29 cellular contexts compared by ENCODE assay signal in genomic region chr12:49612210-49612609, GRCh38. TPM values are rescaled to one million over a fixed set of nuclear protein-coding genes. Genes with fewer than 3 reads are reported as not detected.
"Had no signal": no experiment of that assay in that cellular context is flagged by ENCODE, and none has a peak within 500 bp of the region (broad histone marks: within the 10 kb centered on the region; RNA-seq: fewer than 3 reads in every experiment).

No MANE protein-coding gene starts in this region.

- H3K27ac ChIP-seq: stomach, suprapubic skin, testis, thoracic aorta, thyroid gland, tibial artery, tibial nerve, transverse colon, upper lobe of left lung, upper lobe of right lung, uterus, vagina had no signal

- H3K4me3 ChIP-seq: stomach, suprapubic skin, testis, thoracic aorta, thyroid gland, tibial artery, tibial nerve, transverse colon, upper lobe of left lung, upper lobe of right lung, uterus, vagina had no signal

- H3K27me3 Mint-ChIP-seq: type B pancreatic cell had no signal

- ATAC-seq: stimulated activated memory B cell treated with anti-CD40 and anti-IgM and Interleukin-4, amounts not matched to agents 10 μg/mL and 1 μg/mL and 100 μg/mL, for 72 hours; stimulated activated naive B cell treated with anti-CD40 and anti-IgM and Interleukin-4, amounts not matched to agents 10 μg/mL and 1 μg/mL and 100 μg/mL, for 72 hours; stimulated activated naive CD8-positive, alpha-beta T cell treated with anti-CD3 and anti-CD28 coated beads, Interleukin-15, amount 100 ng/mL, for 72 hours; stimulated activated naive CD8-positive, alpha-beta T cell treated with anti-CD3 and anti-CD28 coated beads, Interleukin-15, Interleukin-2, amounts not matched to agents 100 U/mL and 50 U/mL, for 24 hours; upper lobe of right lung had no signal

- H3K36me3 Mint-ChIP-seq: stimulated activated memory B cell treated with anti-CD40 and anti-IgM and Interleukin-4, amounts not matched to agents 10 μg/mL and 1 μg/mL and 100 μg/mL, for 72 hours; type B pancreatic cell had no signal

- FAIRE-seq: urothelium cell line had no signal

- DNase-seq: stimulated activated CD4-positive, alpha-beta T cell treated with anti-CD3 and anti-CD28 coated beads, Interleukin-2, amount 100 ng/mL, for 24 hours; stimulated activated CD4-positive, alpha-beta T cell treated with anti-CD3 and anti-CD28 coated beads, Interleukin-2, amount 100 ng/mL, for 48 hours; stimulated activated CD4-positive, alpha-beta T cell treated with anti-CD3 and anti-CD28 coated beads, Interleukin-4, amount 100 ng/mL, for 1 hour; stimulated activated CD4-positive, alpha-beta T cell treated with anti-CD3 and anti-CD28 coated beads, Interleukin-4, amount 100 ng/mL, for 4 hours; stimulated activated CD8-positive, alpha-beta memory T cell treated with anti-CD3 and anti-CD28 coated beads, Interleukin-4, amount 100 ng/mL, for 48 hours; stimulated activated naive B cell treated with anti-CD40 and anti-IgM and Interleukin-4, amounts not matched to agents 10 μg/mL and 1 μg/mL and 100 μg/mL, for 72 hours; stimulated activated naive CD4-positive, alpha-beta T cell; stimulated activated naive CD4-positive, alpha-beta T cell treated with Interleukin-2 at 50 U/mL for 16 hours; stimulated activated naive CD8-positive, alpha-beta T cell treated with anti-CD3 and anti-CD28 coated beads, Interleukin-15, amount 100 ng/mL, for 72 hours; stimulated activated naive CD8-positive, alpha-beta T cell treated with anti-CD3 and anti-CD28 coated beads, Interleukin-15, Interleukin-2, amounts not matched to agents 100 U/mL and 50 U/mL, for 24 hours; stomach; substantia nigra; testis; thyroid gland; tibial artery; transverse colon; trophoblast cell; upper lobe of left lung; upper lobe of right lung; uterus had no signal

- H3K4me3 Mint-ChIP-seq: stimulated activated memory B cell treated with anti-CD40 and anti-IgM and Interleukin-4, amounts not matched to agents 10 μg/mL and 1 μg/mL and 100 μg/mL, for 72 hours; stimulated activated naive B cell treated with anti-CD40 and anti-IgM and Interleukin-4, amounts not matched to agents 10 μg/mL and 1 μg/mL and 100 μg/mL, for 72 hours; stimulated activated naive CD8-positive, alpha-beta T cell treated with anti-CD3 and anti-CD28 coated beads, Interleukin-15, amount 100 ng/mL, for 72 hours; stimulated activated naive CD8-positive, alpha-beta T cell treated with anti-CD3 and anti-CD28 coated beads, Interleukin-15, Interleukin-2, amounts not matched to agents 100 ng/mL and 50 ng/mL, for 24 hours; type B pancreatic cell had no signal

- H3K36me3 ChIP-seq: stomach, suprapubic skin, thoracic aorta, thyroid gland, tibial artery, tibial nerve, transverse colon, upper lobe of left lung, upper lobe of right lung, uterus, vagina had no signal

- H3K27me3 ChIP-seq: stomach, suprapubic skin, testis, thyroid gland, tibial artery, tibial nerve, upper lobe of left lung, upper lobe of right lung, uterus, vagina had no signal

- H3K9me3 Mint-ChIP-seq: stimulated activated memory B cell treated with anti-CD40 and anti-IgM and Interleukin-4, amounts not matched to agents 10 μg/mL and 1 μg/mL and 100 μg/mL, for 72 hours; stimulated activated naive CD8-positive, alpha-beta T cell treated with anti-CD3 and anti-CD28 coated beads, Interleukin-15, amount 100 ng/mL, for 72 hours; stimulated activated naive CD8-positive, alpha-beta T cell treated with anti-CD3 and anti-CD28 coated beads, Interleukin-15, Interleukin-2, amounts not matched to agents 100 ng/mL and 50 ng/mL, for 24 hours had no signal

- H3K4me1 ChIP-seq: stomach, suprapubic skin, testis, tibial artery, tibial nerve, transverse colon, upper lobe of right lung, uterus, vagina had no signal

- H3K27ac Mint-ChIP-seq: stimulated activated memory B cell treated with anti-CD40 and anti-IgM and Interleukin-4, amounts not matched to agents 10 μg/mL and 1 μg/mL and 100 μg/mL, for 72 hours; stimulated activated naive B cell treated with anti-CD40 and anti-IgM and Interleukin-4, amounts not matched to agents 10 μg/mL and 1 μg/mL and 100 μg/mL, for 72 hours; stimulated activated naive CD8-positive, alpha-beta T cell treated with anti-CD3 and anti-CD28 coated beads, Interleukin-15, amount 100 ng/mL, for 72 hours; stimulated activated naive CD8-positive, alpha-beta T cell treated with anti-CD3 and anti-CD28 coated beads, Interleukin-15, Interleukin-2, amounts not matched to agents 100 ng/mL and 50 ng/mL, for 24 hours; type B pancreatic cell had no signal

- H3K9me3 ChIP-seq: suprapubic skin, testis, thoracic aorta, thyroid gland, transverse colon, upper lobe of left lung, upper lobe of right lung, uterus, vagina had no signal

RNA-seq across cellular contexts. Expression of gene FAM186B, which starts 6.8 kb away (rescaled TPM):
- total RNA-seq: temporal lobe, vagina had no signal
